Comparison of ENCODE assay signal across 1 cellular context in the genomic region with DNA sequence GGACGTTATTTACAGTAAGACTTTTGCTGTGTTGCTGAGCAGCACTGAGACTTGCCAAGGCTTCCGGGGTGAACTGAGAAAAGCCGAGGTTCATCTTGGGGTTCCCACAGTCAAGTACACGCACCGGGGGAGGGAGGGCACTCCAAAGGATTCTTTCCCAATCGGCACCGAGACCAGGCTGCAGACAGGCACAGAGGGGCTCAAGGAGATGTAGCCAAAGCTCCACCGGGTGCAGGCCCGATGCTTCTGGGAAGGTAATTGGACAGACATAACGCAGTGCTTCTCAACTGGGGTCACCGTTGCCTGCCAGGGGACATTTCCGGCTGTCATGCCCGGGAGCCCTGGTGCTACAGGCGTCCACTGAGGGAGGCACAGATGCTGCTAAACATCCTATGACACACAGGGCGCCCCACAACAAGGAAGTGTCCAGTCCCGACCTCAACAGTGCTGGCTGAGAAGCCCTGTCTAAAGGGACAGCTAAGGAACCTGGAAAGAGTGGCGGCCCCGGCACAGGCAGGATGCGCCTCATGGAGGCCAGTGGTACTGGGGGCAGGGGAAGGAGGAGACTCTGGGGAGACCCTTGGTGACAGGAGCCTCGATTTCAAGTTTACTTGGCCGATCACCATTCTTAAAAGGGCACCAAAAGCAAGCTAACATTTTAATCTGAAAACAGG.
TF ChIP-seq lines count a peak whose summit lies in the region.

No MANE protein-coding gene starts in this region.

TF ChIP-seq in IMR-90, 13 proteins besides CTCF, POLR2A, EP300 and RAD21 (continued from another document):
- no peak for TF ChIP-seq CHD1 (IDR thresholded peaks at IDR 0.05; ENCODE audit: low read depth, low read length)
TF ChIP-seq in IMR-90: peak in this region for 0.
